In the genomic region with DNA sequence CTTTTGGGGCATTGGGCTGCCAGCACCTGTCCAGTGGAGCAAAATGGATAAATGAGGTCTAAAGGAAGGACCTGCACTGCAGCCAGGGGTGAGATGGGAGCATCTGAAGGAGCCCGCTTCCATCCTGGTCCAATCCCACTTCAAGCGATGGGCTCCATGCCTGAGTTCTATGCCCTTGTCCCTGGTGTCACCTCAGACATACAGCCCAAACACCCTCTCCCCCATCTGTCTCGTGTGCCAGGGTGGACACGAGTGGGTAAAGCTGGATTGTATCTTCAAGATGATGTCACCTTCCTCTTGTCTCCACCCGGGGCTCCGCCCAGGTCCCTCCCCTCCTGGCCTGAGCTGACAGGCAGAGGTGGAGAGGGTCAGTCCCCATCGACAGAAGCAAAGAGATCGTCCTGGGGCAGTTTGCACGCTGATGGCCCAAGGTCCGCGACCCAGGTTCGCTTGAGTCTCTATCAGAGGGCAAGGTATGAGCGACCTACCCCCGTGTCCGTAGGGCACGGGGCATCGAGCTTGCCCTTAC, we compare ENCODE assay signal across 8 cellular contexts. TPM values are rescaled to one million over a fixed set of nuclear protein-coding genes. Genes with fewer than 3 reads are reported as not detected.
DNase-seq lines count a peak whose midpoint lies in the region; ATAC-seq and TF ChIP-seq lines count a peak whose summit lies in the region.

No MANE protein-coding gene starts in this region.

- peak overlapping the region; percentile 0 for H2AFZ ChIP-seq in fibroblast of lung (ENCODE audit: low read length)

- no peaks in the 10 kb centered on the region for H3K9me3 ChIP-seq in fibroblast of lung (ENCODE audit: control insufficient read depth, insufficient read depth, low read depth, low read length)

- peak; percentile 13 for ATAC-seq in GM21526 (IDR thresholded peaks at IDR 0.05; ENCODE audit: low FRiP score, unreplicated experiment)
- peak; percentile 21 to 44 for ATAC-seq in natural killer cell treated with Interleukin-12 subunit alpha and Interleukin-12 subunit beta and Interleukin-15 and Interleukin-18, amount 100 ng/mL, for 72 hours

- H3K4me1 Mint-ChIP-seq in activated T-cell treated with anti-CD3 and anti-CD28 coated beads, Interleukin-2, amount 50 U/mL, for 24 hours (ENCODE audit: low read depth): peaks cover 60% of the 10 kb centered on the region
- peaks cover 19 to 27% of the 10 kb centered on the region in 2 donors for H3K4me1 Mint-ChIP-seq in natural killer cell treated with Interleukin-12 subunit alpha and Interleukin-12 subunit beta and Interleukin-15 and Interleukin-18, amount 100 ng/mL, for 72 hours (ENCODE audit: low read depth in 2 of 2)

- peak; percentile 72 for DNase-seq in ELF-1 (ENCODE audit: low read depth, low spot score)
- peak; percentile 48 for DNase-seq in LHCN-M2 (ENCODE audit: low read depth)
- DNase-seq in activated T-cell treated with anti-CD3 and anti-CD28 coated beads, Interleukin-2, amount 50 U/mL, for 24 hours: peak; percentile 69
- peak in 1 of 2 donors; percentile 25 for DNase-seq in fibroblast of lung (ENCODE audit: low read depth in 2 of 2)
- no peak for DNase-seq in natural killer cell treated with Interleukin-12 subunit alpha and Interleukin-12 subunit beta and Interleukin-15 and Interleukin-18, amount 100 ng/mL, for 72 hours (ENCODE audit: low spot score)
- DNase-seq in NCI-H1092 (lab: John Stamatoyannopoulos, UW): no peak
- no peak for DNase-seq in retina

- H3K36me3 Mint-ChIP-seq in activated T-cell treated with anti-CD3 and anti-CD28 coated beads, Interleukin-2, amount 50 U/mL, for 24 hours (ENCODE audit: low read depth): peaks cover 44% of the 10 kb centered on the region
- H3K36me3 Mint-ChIP-seq in natural killer cell treated with Interleukin-12 subunit alpha and Interleukin-12 subunit beta and Interleukin-15 and Interleukin-18, amount 100 ng/mL, for 72 hours: no peaks in the 10 kb centered on the region

- H3K9ac ChIP-seq in fibroblast of lung (ENCODE audit: insufficient read depth, low read length): peak overlapping the region; percentile 59

- peak overlapping the region; percentile 95 for H3K27ac Mint-ChIP-seq in activated T-cell treated with anti-CD3 and anti-CD28 coated beads, Interleukin-2, amount 50 U/mL, for 24 hours
- H3K27ac Mint-ChIP-seq in natural killer cell treated with Interleukin-12 subunit alpha and Interleukin-12 subunit beta and Interleukin-15 and Interleukin-18, amount 100 ng/mL, for 72 hours: peak overlapping the region; percentile 78 to 87

- H3K4me3 Mint-ChIP-seq in activated T-cell treated with anti-CD3 and anti-CD28 coated beads, Interleukin-2, amount 50 U/mL, for 24 hours: peak overlapping the region; percentile 90
- H3K4me3 Mint-ChIP-seq in natural killer cell treated with Interleukin-12 subunit alpha and Interleukin-12 subunit beta and Interleukin-15 and Interleukin-18, amount 100 ng/mL, for 72 hours: peak overlapping the region; percentile 91

- no peak for TF ChIP-seq CTCF in fibroblast of lung (conservative IDR thresholded peaks at IDR 0.05 in 1 of 2, IDR thresholded peaks at IDR 0.05 in 1 of 2; ENCODE audit: low read depth in 1 of 2, low read length in 2 of 2)

- peak overlapping the region; percentile 42 to 84 (median 66) for H3K4me3 ChIP-seq in fibroblast of lung (replicated peaks in 1 of 4; ENCODE audit: control extremely low read depth in 1 of 4, insufficient read depth in 1 of 4, low read depth in 3 of 4, low read length in 4 of 4)

- H4K20me1 ChIP-seq in fibroblast of lung (ENCODE audit: control insufficient read depth, extremely low read depth, insufficient read depth, low read length): no peaks in the 10 kb centered on the region

- peaks cover 21% of the 10 kb centered on the region for H3K4me1 ChIP-seq in fibroblast of lung (ENCODE audit: control insufficient read depth, extremely low read depth, insufficient read depth, low read length)

- peaks cover 6% of the 10 kb centered on the region for H3K36me3 ChIP-seq in fibroblast of lung (ENCODE audit: control insufficient read depth, insufficient read depth, low read length)

- no peaks in the 10 kb centered on the region for H3K9me3 Mint-ChIP-seq in activated T-cell treated with anti-CD3 and anti-CD28 coated beads, Interleukin-2, amount 50 U/mL, for 24 hours
- no peaks in the 10 kb centered on the region for H3K9me3 Mint-ChIP-seq in natural killer cell treated with Interleukin-12 subunit alpha and Interleukin-12 subunit beta and Interleukin-15 and Interleukin-18, amount 100 ng/mL, for 72 hours

- peaks cover 13% of the 10 kb centered on the region for H3K79me2 ChIP-seq in fibroblast of lung (ENCODE audit: control insufficient read depth, insufficient read depth, low read length)

- peak overlapping the region; percentile 71 for H3K27ac ChIP-seq in fibroblast of lung (ENCODE audit: insufficient read depth, low read length)

- no peaks in the 10 kb centered on the region for H3K27me3 ChIP-seq in fibroblast of lung (ENCODE audit: control insufficient read depth, insufficient read depth, low read length)

- H3K27me3 Mint-ChIP-seq in activated T-cell treated with anti-CD3 and anti-CD28 coated beads, Interleukin-2, amount 50 U/mL, for 24 hours: no peaks in the 10 kb centered on the region
- H3K27me3 Mint-ChIP-seq in natural killer cell treated with Interleukin-12 subunit alpha and Interleukin-12 subunit beta and Interleukin-15 and Interleukin-18, amount 100 ng/mL, for 72 hours: no peaks in the 10 kb centered on the region

- H3K4me2 ChIP-seq in fibroblast of lung (ENCODE audit: extremely low read depth, insufficient read depth, low read length): peak overlapping the region; percentile 97

RNA-seq across cellular contexts. Expression of a gene that starts 0.5 kb away (rescaled TPM):
- total RNA-seq in LHCN-M2 (2014; rRNA removed) (73.4 and 75.4 TPM in 2 replicates), fibroblast of lung (26.5 and 36.3 TPM in 2 replicates)
- 55.3 TPM for polyA plus RNA-seq in LHCN-M2 (2012)
- 16.7 and 34.7 TPM in 2 replicates for polyA plus RNA-seq in fibroblast of lung
- 31.7 and 65.1 TPM in 2 replicates for polyA plus RNA-seq in fibroblast of lung (2012)
- 20.7 and 58.1 TPM in 2 replicates for polyA minus RNA-seq in fibroblast of lung (ENCODE audit: low replicate concordance)
- 10 to 100 TPM; 15.9 to 20.9 TPM for total RNA-seq in natural killer cell treated with Interleukin-12 subunit alpha and Interleukin-12 subunit beta and Interleukin-15 and Interleukin-18, amount 100 ng/mL, for 72 hours

RNA-seq across cellular contexts. Expression of a gene that starts 11.6 kb away (rescaled TPM):
- total RNA-seq in LHCN-M2 (2014; rRNA removed) (420 and 508 TPM in 2 replicates), fibroblast of lung (70.6 and 121 TPM in 2 replicates)
- polyA plus RNA-seq in LHCN-M2 (2012): 237 TPM
- 29.6 and 213 TPM in 2 replicates for polyA plus RNA-seq in fibroblast of lung
- 195 and 1,020 TPM in 2 replicates for polyA plus RNA-seq in fibroblast of lung (2012)
- 321 and 1,177 TPM in 2 replicates for polyA minus RNA-seq in fibroblast of lung (ENCODE audit: low replicate concordance)
- 100 to 1,000 TPM; 151 to 556 TPM for total RNA-seq in natural killer cell treated with Interleukin-12 subunit alpha and Interleukin-12 subunit beta and Interleukin-15 and Interleukin-18, amount 100 ng/mL, for 72 hours

Comparison
In these comparisons a context has a peak if more than half of its experiments do, and no peak if none do; other contexts are left out.
1. DNase-seq: peak in ELF-1 (single experiment), LHCN-M2 (single experiment) and activated T-cell treated with anti-CD3 and anti-CD28 coated beads, Interleukin-2, amount 50 U/mL, for 24 hours (single experiment); none in natural killer cell treated with Interleukin-12 subunit alpha and Interleukin-12 subunit beta and Interleukin-15 and Interleukin-18, amount 100 ng/mL, for 72 hours (single experiment), NCI-H1092 (single experiment) and retina (single experiment).